ENCODE assay signal across 30 cellular contexts in the genomic region with DNA sequence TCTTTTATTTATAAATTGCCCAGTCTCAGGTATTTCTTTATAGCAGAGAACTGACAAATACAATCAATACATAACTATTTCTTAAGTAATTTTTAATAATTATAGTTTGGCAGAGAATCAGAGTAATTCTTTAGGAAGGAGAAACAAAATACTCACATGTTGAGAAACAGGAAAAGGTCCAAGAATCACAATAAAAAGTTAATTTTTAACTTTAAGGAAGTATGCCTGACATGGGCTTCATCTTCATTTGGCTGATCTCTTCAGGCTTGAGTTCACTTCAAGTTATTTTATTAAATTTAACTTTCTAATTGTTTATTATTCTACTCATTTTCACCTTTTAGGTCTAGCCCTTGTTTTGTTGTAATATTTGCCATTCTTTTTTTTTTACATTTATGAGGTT. TPM values are rescaled to one million over a fixed set of nuclear protein-coding genes. Genes with fewer than 3 reads are reported as not detected.
"Had no signal": no experiment of that assay in that cellular context is flagged by ENCODE, and none has a peak within 500 bp of the region (broad histone marks: within the 10 kb centered on the region; RNA-seq: fewer than 3 reads in every experiment).

No MANE protein-coding gene starts in this region.

- FAIRE-seq: frontal cortex had no signal

- ATAC-seq: activated CD4-positive, CD25-positive, alpha-beta regulatory T cell treated with anti-CD3 and anti-CD28 coated beads, Interleukin-2, amount 50 U/mL, for 24 hours; activated CD8-positive, alpha-beta T cell treated with anti-CD3 and anti-CD28 coated beads for 36 hours; activated naive CD8-positive, alpha-beta T cell treated with anti-CD3 and anti-CD28 coated beads, Interleukin-2, amount 50 U/mL, for 24 hours; activated T-cell treated with anti-CD3 and anti-CD28 coated beads, Interleukin-2, amount 50 U/mL, for 4 hours; activated T-helper 17 cell treated with anti-CD3 and anti-CD28 coated beads, Interleukin-2, amount 50 U/mL, for 72 hours; body of pancreas; esophagus mucosa; heart left ventricle; T-helper 17 cell had no signal

- DNase-seq: activated B cell treated with CpG ODN at 0.5 μM for 24 hours; activated CD4-positive, alpha-beta T cell treated with anti-CD3 and anti-CD28 coated beads for 48 hours; activated CD4-positive, alpha-beta T cell treated with anti-CD3 and anti-CD28 coated beads, Interleukin-2, amount 50 U/mL, for 1 hour; activated CD4-positive, alpha-beta T cell treated with anti-CD3 and anti-CD28 coated beads, Interleukin-2, amount 50 U/mL, for 48 hours; activated CD8-positive, alpha-beta memory T cell treated with anti-CD3 and anti-CD28 coated beads for 24 hours; activated CD8-positive, alpha-beta T cell treated with anti-CD3 and anti-CD28 coated beads for 36 hours; activated effector memory CD4-positive, alpha-beta T cell treated with Interleukin-2 at 50 U/mL for 16 hours; activated gamma-delta T cell treated with Interleukin-2 at 50 U/mL for 16 hours; activated naive CD4-positive, alpha-beta T cell treated with anti-CD3 and anti-CD28 coated beads for 36 hours; activated naive CD8-positive, alpha-beta T cell treated with anti-CD3 and anti-CD28 coated beads for 36 hours; activated naive CD8-positive, alpha-beta T cell treated with anti-CD3 and anti-CD28 coated beads, Interleukin-2, amount 50 U/mL, for 24 hours; activated T-cell treated with anti-CD3 and anti-CD28 coated beads, Interleukin-2, amount 50 U/mL, for 4 hours; adrenal gland; amygdala; aorta; body of pancreas; caudate nucleus; colonic mucosa; effector CD8-positive, alpha-beta T cell; foreskin fibroblast; glutamatergic neuron; heart left ventricle; T-helper 1 cell; T-helper 17 cell; T1000; WERI-Rb-1 had no signal

RNA-seq across cellular contexts. Expression of gene RNF150, which starts 36.1 kb away (rescaled TPM):
- total RNA-seq: activated B cell treated with CpG ODN at 0.5 μM for 24 hours; activated naive CD4-positive, alpha-beta T cell treated with anti-CD3 and anti-CD28 coated beads for 36 hours; T-helper 17 cell had no signal
